8 cellular contexts compared by ENCODE assay signal in genomic region chr21:28745131-28746055, GRCh38.
DNase-seq lines count a peak whose midpoint lies in the region; ATAC-seq, FAIRE-seq and TF ChIP-seq lines count a peak whose summit lies in the region.

No MANE protein-coding gene starts in this region.

- DNase-seq in AG09319 (ENCODE audit: extremely low read depth, low read depth) (peak; percentile 81), NCI-H2227 (lab: John Stamatoyannopoulos, UW; ENCODE audit: unreplicated experiment) (peak; percentile 72), cerebellum (ENCODE audit: low spot score) (peak; percentile 60), kidney (peak; percentile 79)
- peak; percentile 18 to 36 (median 28) for DNase-seq in activated CD4-positive, CD25-positive, alpha-beta regulatory T cell (lab: John Stamatoyannopoulos, UW)
- peak; percentile 81 for DNase-seq in stimulated activated CD4-positive, alpha-beta T cell treated with anti-CD3 and anti-CD28 coated beads, Interleukin-15, amount 100 ng/mL, for 24 hours

- H3K9me3 ChIP-seq in kidney (ENCODE audit: control insufficient read depth in 1 of 2, low read length in 2 of 2): no peaks in the 10 kb centered on the region

- peaks cover 0 to 3% of the 10 kb centered on the region in 2 donors for H3K4me1 ChIP-seq in kidney (ENCODE audit: control insufficient read depth in 1 of 2, insufficient read depth in 1 of 2, low read depth in 1 of 2, low read length in 2 of 2)

- H3K27ac ChIP-seq in kidney (ENCODE audit: low read depth in 2 of 2, low read length in 2 of 2): peak overlapping the region in 1 of 2 donors; percentile 76

- H3K4me3 ChIP-seq in kidney (ENCODE audit: low read length in 2 of 2): peak overlapping the region; percentile 70 to 93

- intact Hi-C loops in kidney (cut with DNase I): loop anchor here (10.0 kb wide), 1 partner anchor 1901 kb away; the partner anchor contains the start of gene ADAMTS1

- peak overlapping the region; percentile 72 to 86 for H3K9ac ChIP-seq in kidney (ENCODE audit: low read length in 2 of 2)

- ATAC-seq in GM18907 (IDR thresholded peaks at IDR 0.05; ENCODE audit: unreplicated experiment) (peak; percentile 90), HG03175 (IDR thresholded peaks at IDR 0.05; ENCODE audit: unreplicated experiment) (peak; percentile 81)

- H3K36me3 ChIP-seq in kidney (ENCODE audit: control insufficient read depth in 1 of 2, insufficient read depth in 2 of 2, low read length in 2 of 2): no peaks in the 10 kb centered on the region

- TF ChIP-seq CTCF in AG09319 (IDR thresholded peaks at IDR 0.05; ENCODE audit: low read depth, low read length) (peak; percentile 85), kidney (IDR thresholded peaks at IDR 0.05; ENCODE audit: borderline replicate concordance, extremely low read depth, insufficient read depth) (peak; percentile 99)

- FAIRE-seq in kidney (lab: Jason Lieb, UNC): peak; percentile 96

Comparison
In these comparisons a context has a peak if more than half of its experiments do, and no peak if none do; other contexts are left out.
1. DNase-seq: peak in every context shown above with its lines; median percentile 81 in AG09319; 81 in stimulated activated CD4-positive, alpha-beta T cell treated with anti-CD3 and anti-CD28 coated beads, Interleukin-15, amount 100 ng/mL, for 24 hours; 79 in kidney; 72 in NCI-H2227; 60 in cerebellum; 28 in activated CD4-positive, CD25-positive, alpha-beta regulatory T cell.